Comparison of ENCODE assay signal across 10 cellular contexts in the genomic region with DNA sequence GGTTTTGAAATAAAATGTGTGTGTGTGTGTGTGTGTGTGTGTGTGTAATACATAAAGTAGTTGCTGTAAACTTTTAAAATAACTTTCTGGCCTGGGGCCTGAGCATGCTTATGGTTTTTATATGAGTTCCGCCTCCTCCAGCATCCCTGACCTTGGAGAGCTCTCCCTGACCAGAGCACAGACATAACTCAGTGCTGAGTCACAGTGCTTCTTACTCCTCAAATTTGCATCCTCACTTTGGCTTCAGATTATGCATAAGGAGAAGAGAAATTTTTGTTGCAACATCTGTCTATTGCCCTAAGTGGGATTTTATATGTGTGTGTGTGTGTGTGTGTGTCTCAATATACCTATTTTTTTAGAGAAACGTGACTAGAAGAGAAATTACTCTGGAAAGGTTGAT.
DNase-seq lines count a peak whose midpoint lies in the region; TF ChIP-seq lines count a peak whose summit lies in the region.
"Had no signal": no experiment of that assay in that cellular context is flagged by ENCODE, and none has a peak within 500 bp of the region (broad histone marks: within the 10 kb centered on the region; RNA-seq: fewer than 3 reads in every experiment).

No MANE protein-coding gene starts in this region.

- DNase-seq in HAP-1 (ENCODE audit: low spot score in 2 of 2) (peak; percentile 56 to 76), RKO (ENCODE audit: low spot score) (peak; percentile 27), fibroblast of the aortic adventitia (ENCODE audit: low read depth) (peak; percentile 28), neuronal stem cell (ENCODE audit: low spot score) (no peak), NCI-H345 (lab: John Stamatoyannopoulos, UW) (no peak), NCI-H526 (lab: John Stamatoyannopoulos, UW) (no peak), NCI-H774 (lab: John Stamatoyannopoulos, UW) (no peak), chondrocyte (ENCODE audit: low spot score) (no peak)
- DNase-seq: NCI-H2171 had no signal

- H3K9me3 ChIP-seq in HAP-1 (no peaks in the 10 kb centered on the region), neuronal stem cell (replicated peaks in 1 of 2; ENCODE audit: control insufficient read depth in 2 of 2, insufficient read depth in 1 of 2, low read depth in 1 of 2, low read length in 2 of 2) (no peaks in the 10 kb centered on the region)
- H3K9me3 ChIP-seq: thoracic aorta had no signal

- no peak overlapping the region for H3K4me2 ChIP-seq in neuronal stem cell (ENCODE audit: insufficient read depth, low read length, poor library complexity, severe bottlenecking)

- no peaks in the 10 kb centered on the region for H3K27me3 ChIP-seq in HAP-1 (ENCODE audit: low read depth)
- no peaks in the 10 kb centered on the region for H3K27me3 ChIP-seq in neuronal stem cell (ENCODE audit: control insufficient read depth in 3 of 3, insufficient read depth in 3 of 3, low read depth in 1 of 3, low read length in 3 of 3)

- H2BK12ac ChIP-seq in neuronal stem cell (ENCODE audit: low read length): no peak overlapping the region

- no CpG with 5 or more reads among the region's 2 CpGs for WGBS in neuronal stem cell (ENCODE audit: extremely low coverage in 2 of 2, insufficient read length in 2 of 2, insufficient replicate concordance in 1 of 2), 2 donors

- H3K18ac ChIP-seq in neuronal stem cell (ENCODE audit: low read length): no peak overlapping the region

- H3K4me3 Mint-ChIP-seq in chondrocyte (ENCODE audit: unreplicated experiment): no peak overlapping the region

- H3K27me3 Mint-ChIP-seq in chondrocyte (ENCODE audit: low read depth): peaks cover 9% of the 10 kb centered on the region

- no peaks in the 10 kb centered on the region for H3K9me3 Mint-ChIP-seq in chondrocyte (ENCODE audit: low read depth)

- H2BK15ac ChIP-seq in neuronal stem cell (ENCODE audit: low read length): no peak overlapping the region

- H3K36me3 ChIP-seq in HAP-1 (replicated peaks): no peaks in the 10 kb centered on the region
- H3K36me3 ChIP-seq in neuronal stem cell (replicated peaks in 1 of 2; ENCODE audit: control insufficient read depth in 2 of 2, insufficient read depth in 2 of 2, low read length in 2 of 2): no peaks in the 10 kb centered on the region
- H3K36me3 ChIP-seq: thoracic aorta had no signal

- H3K79me1 ChIP-seq in neuronal stem cell (ENCODE audit: low read depth, low read length): no peaks in the 10 kb centered on the region

- no peak overlapping the region for H3K23ac ChIP-seq in neuronal stem cell (ENCODE audit: low read depth, low read length, poor library complexity)

- no peak overlapping the region for H2BK120ac ChIP-seq in neuronal stem cell (ENCODE audit: low read depth, low read length)

- H3K9ac ChIP-seq in neuronal stem cell (ENCODE audit: low read depth, low read length, poor library complexity): no peak overlapping the region

- H3K4me3 ChIP-seq in HAP-1 (no peak overlapping the region), fibroblast of the aortic adventitia (ENCODE audit: low read depth, low read length) (no peak overlapping the region), neuronal stem cell (ENCODE audit: low read length in 2 of 2) (no peak overlapping the region)
- H3K4me3 ChIP-seq: thoracic aorta had no signal

- H3K14ac ChIP-seq in neuronal stem cell (ENCODE audit: low read length): no peak overlapping the region

- peak overlapping the region; percentile 51 for H2AFZ ChIP-seq in neuronal stem cell (ENCODE audit: low read length)

- H3K4ac ChIP-seq in neuronal stem cell (ENCODE audit: low read length): no peak overlapping the region

- in situ Hi-C loops in HAP-1 (cut with MboI; ENCODE audit: low sequenced_read_pairs): no loop called here

- H4K8ac ChIP-seq in neuronal stem cell (ENCODE audit: low read depth, low read length): no peak overlapping the region

- peaks cover 12% of the 10 kb centered on the region for H3K4me1 ChIP-seq in HAP-1
- H3K4me1 ChIP-seq in neuronal stem cell (ENCODE audit: control insufficient read depth in 2 of 2, insufficient read depth in 1 of 2, low read depth in 1 of 2, low read length in 2 of 2): peaks cover 10 to 22% of the 10 kb centered on the region in 2 donors

- no peak overlapping the region for H4K91ac ChIP-seq in neuronal stem cell (ENCODE audit: low read depth, low read length, poor library complexity)

- H3K36me3 Mint-ChIP-seq in chondrocyte (ENCODE audit: low read depth): no peaks in the 10 kb centered on the region

- H3K27ac ChIP-seq in neuronal stem cell (replicated peaks; ENCODE audit: low read length): no peak overlapping the region
- H3K27ac ChIP-seq: thoracic aorta had no signal

- H2AK5ac ChIP-seq in neuronal stem cell (ENCODE audit: low read depth, low read length): no peak overlapping the region

- H3K4me1 Mint-ChIP-seq in chondrocyte (ENCODE audit: low read depth): peaks cover 3% of the 10 kb centered on the region

- TF ChIP-seq CTCF in fibroblast of the aortic adventitia (IDR thresholded peaks at IDR 0.05; ENCODE audit: insufficient read depth, low read length): no peak
- TF ChIP-seq CTCF in chondrocyte (IDR thresholded peaks at IDR 0.05): no peak

- H3K27ac Mint-ChIP-seq in chondrocyte (ENCODE audit: unreplicated experiment): no peak overlapping the region

- H2BK5ac ChIP-seq in neuronal stem cell (ENCODE audit: low read length): no peak overlapping the region

Comparison
In these comparisons a context has a peak if more than half of its experiments do, and no peak if none do; other contexts are left out.
1. DNase-seq: peak in HAP-1 (2 of 2), RKO (single experiment) and fibroblast of the aortic adventitia (single experiment); none in neuronal stem cell (single experiment), NCI-H345 (single experiment), NCI-H526 (0 of 2), NCI-H774 (single experiment) and chondrocyte (single experiment).